14 cellular contexts compared by ENCODE assay signal in genomic region chr18:51425475-51425874, GRCh38.
DNase-seq lines count a peak whose midpoint lies in the region; ATAC-seq and TF ChIP-seq lines count a peak whose summit lies in the region.
"Had no signal": no experiment of that assay in that cellular context is flagged by ENCODE, and none has a peak within 500 bp of the region (broad histone marks: within the 10 kb centered on the region; RNA-seq: fewer than 3 reads in every experiment).

No MANE protein-coding gene starts in this region.

- H3K9me3 Mint-ChIP-seq in progenitor cell of endocrine pancreas (ENCODE audit: low read depth): no peaks in the 10 kb centered on the region
- H3K9me3 Mint-ChIP-seq: activated CD4-positive, alpha-beta T cell treated with anti-CD3 and anti-CD28 coated beads, Interleukin-2, amount 10 ng/mL, durations not matched to agents 7 days and 5 days had no signal

- peak; percentile 42 to 67 for ATAC-seq in activated CD4-positive, CD25-positive, alpha-beta regulatory T cell treated with anti-CD3 and anti-CD28 coated beads, Interleukin-2, amount 50 U/mL, for 24 hours
- peak; percentile 69 for ATAC-seq in GM19452 (IDR thresholded peaks at IDR 0.05; ENCODE audit: unreplicated experiment)
- ATAC-seq in HG02981 (IDR thresholded peaks at IDR 0.05; ENCODE audit: unreplicated experiment): peak; percentile 68

- TF ChIP-seq CTCF in epithelial cell of esophagus (IDR thresholded peaks at IDR 0.05; ENCODE audit: insufficient read depth, low read depth, low read length, missing control alignments): no peak
- no peak for TF ChIP-seq CTCF in progenitor cell of endocrine pancreas (IDR thresholded peaks at IDR 0.05; ENCODE audit: unreplicated experiment)

- no peak overlapping the region for H3K4me3 ChIP-seq in epithelial cell of esophagus (ENCODE audit: low read length)

- H3K27ac Mint-ChIP-seq in progenitor cell of endocrine pancreas: no peak overlapping the region
- H3K27ac Mint-ChIP-seq: activated CD4-positive, alpha-beta T cell treated with anti-CD3 and anti-CD28 coated beads, Interleukin-2, amount 10 ng/mL, durations not matched to agents 7 days and 5 days had no signal

- peaks cover 14% of the 10 kb centered on the region for H3K4me1 Mint-ChIP-seq in progenitor cell of endocrine pancreas (ENCODE audit: low read depth)

- peaks cover 4% of the 10 kb centered on the region for H3K27me3 Mint-ChIP-seq in progenitor cell of endocrine pancreas
- H3K27me3 Mint-ChIP-seq: activated CD4-positive, alpha-beta T cell treated with anti-CD3 and anti-CD28 coated beads, Interleukin-2, amount 10 ng/mL, durations not matched to agents 7 days and 5 days had no signal

- H3K4me3 Mint-ChIP-seq in progenitor cell of endocrine pancreas (ENCODE audit: low read depth): no peak overlapping the region
- H3K4me3 Mint-ChIP-seq: activated CD4-positive, alpha-beta T cell treated with anti-CD3 and anti-CD28 coated beads, Interleukin-2, amount 10 ng/mL, durations not matched to agents 7 days and 5 days had no signal

- H3K36me3 Mint-ChIP-seq in progenitor cell of endocrine pancreas (ENCODE audit: insufficient read depth): no peaks in the 10 kb centered on the region

- no peak for DNase-seq in activated CD4-positive, CD25-positive, alpha-beta regulatory T cell treated with anti-CD3 and anti-CD28 coated beads, Interleukin-2, amount 50 U/mL, for 72 hours
- peak; percentile 11 for DNase-seq in epithelial cell of esophagus (ENCODE audit: low read depth)
- DNase-seq in NCI-H510A treated with DMSO at 0.1 percent for 48 hours (lab: John Stamatoyannopoulos, UW): no peak
- DNase-seq in AML-193 (lab: John Stamatoyannopoulos, UW): no peak
- no peak for DNase-seq in progenitor cell of endocrine pancreas (ENCODE audit: low spot score, unreplicated experiment)
- DNase-seq: activated CD4-positive, alpha-beta T cell treated with anti-CD3 and anti-CD28 coated beads, Interleukin-2, amount 10 ng/mL, durations not matched to agents 7 days and 5 days; amniotic stem cell; effector CD4-positive, alpha-beta T cell; NCI-H524; SK-N-SH; trophoblast cell had no signal
